ENCODE assay signal across 19 cellular contexts in the genomic region with DNA sequence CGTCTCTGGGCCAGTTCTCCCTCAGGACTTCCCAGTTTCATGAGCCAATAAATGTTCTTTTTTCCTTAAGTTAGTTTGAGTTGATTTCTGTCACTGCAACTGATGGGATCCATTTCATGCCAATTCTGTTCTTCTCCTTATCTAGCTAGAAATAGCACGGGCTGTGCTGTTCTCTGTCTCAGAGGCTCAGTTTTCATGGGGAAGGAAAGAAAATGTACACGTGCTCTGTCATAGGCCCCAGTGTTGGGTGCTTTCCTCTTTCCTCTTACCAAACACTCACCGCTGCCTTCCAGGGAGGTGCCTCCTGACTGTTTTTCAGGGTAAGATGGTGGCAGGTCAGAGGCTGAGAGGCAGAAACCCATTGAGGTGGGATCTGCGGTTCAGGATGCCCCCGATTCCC. TPM values are rescaled to one million over a fixed set of nuclear protein-coding genes. Genes with fewer than 3 reads are reported as not detected.
DNase-seq lines count a peak whose midpoint lies in the region; ATAC-seq, FAIRE-seq and TF ChIP-seq lines count a peak whose summit lies in the region.
"Had no signal": no experiment of that assay in that cellular context is flagged by ENCODE, and none has a peak within 500 bp of the region (broad histone marks: within the 10 kb centered on the region; RNA-seq: fewer than 3 reads in every experiment).

No MANE protein-coding gene starts in this region.

- H3K4me1 ChIP-seq in right atrium auricular region = no peaks in the 10 kb centered on the region

- H3K27me3 ChIP-seq in right atrium auricular region = no peaks in the 10 kb centered on the region

- FAIRE-seq in D721Med (lab: Jason Lieb, UNC) = no peak
- FAIRE-seq: G401.6, GM12878, GM19239 had no signal

- TF ChIP-seq CTCF in right atrium auricular region (IDR thresholded peaks at IDR 0.05) (no peak), D721Med (IDR thresholded peaks at IDR 0.05; ENCODE audit: insufficient read depth, missing control alignments) (no peak)

- peak overlapping the region in 1 of 2 donors; percentile 11 for H3K27ac ChIP-seq in right atrium auricular region

- intact Hi-C loops in left cardiac atrium (cut with DNase I) (no loop called here), posterior cingulate gyrus (cut with DNase I) (no loop called here)

- H3K36me3 ChIP-seq in right atrium auricular region = no peaks in the 10 kb centered on the region

- peaks cover 0 to 9% of the 10 kb centered on the region in 2 donors for H3K9me3 ChIP-seq in right atrium auricular region

- no peak for DNase-seq in left cardiac atrium
- DNase-seq in right atrium auricular region (ENCODE audit: low spot score) = no peak
- peak; percentile 15 for DNase-seq in medulla oblongata (ENCODE audit: extremely low spot score)
- DNase-seq in pons (ENCODE audit: low spot score) = peak; percentile 8
- DNase-seq in posterior cingulate gyrus = no peak
- DNase-seq in D721Med (ENCODE audit: insufficient read length, low spot score) = no peak
- DNase-seq: Calu3; CD4-positive, alpha-beta memory T cell; COR-L47; DMS153; DND-41; H9 had no signal

- ATAC-seq in left cardiac atrium (peak; percentile 22 to 47), GM19467 (IDR thresholded peaks at IDR 0.05; ENCODE audit: unreplicated experiment) (no peak)
- ATAC-seq: GM12878, GM23338, HCT116 had no signal

- H3K4me3 ChIP-seq in right atrium auricular region = no peak overlapping the region
- H3K4me3 ChIP-seq: GM12878, GM23338 had no signal

RNA-seq across cellular contexts. Expression of a gene that starts 43.2 kb away (rescaled TPM):
- total RNA-seq in left cardiac atrium (not detected), right atrium auricular region (not detected)
- total RNA-seq: A172; Calu3; CD4-positive, alpha-beta memory T cell; GM12878; H9 had no signal

Comparison
In these comparisons a context has a peak if more than half of its experiments do, and no peak if none do; other contexts are left out.
1. DNase-seq: peak in medulla oblongata (single experiment) and pons (single experiment); none in left cardiac atrium (single experiment), right atrium auricular region (single experiment), posterior cingulate gyrus (0 of 10) and D721Med (single experiment).